ENCODE assay signal across 16 cellular contexts in the genomic region with DNA sequence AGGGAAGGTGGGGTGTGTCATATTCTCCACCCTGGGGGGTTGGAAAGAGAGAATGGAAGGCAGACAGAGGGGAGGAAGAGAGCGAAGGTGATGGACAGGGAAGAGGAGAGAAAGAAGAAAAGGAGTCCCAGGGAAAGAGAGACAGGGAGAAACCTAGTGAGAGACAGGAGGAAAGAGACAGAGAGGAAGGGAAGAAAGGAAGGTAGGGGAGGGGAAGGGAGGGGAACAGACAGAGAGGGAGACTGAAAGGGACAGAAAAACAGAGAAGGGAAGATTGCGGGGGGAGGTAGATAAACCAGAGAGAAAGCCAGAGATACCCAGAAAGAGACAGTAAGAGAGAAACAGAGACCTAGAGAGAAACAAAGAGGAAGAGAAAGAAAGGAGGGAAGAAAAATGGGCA.
DNase-seq lines count a peak whose midpoint lies in the region; ATAC-seq, FAIRE-seq and TF ChIP-seq lines count a peak whose summit lies in the region.
"Had no signal": no experiment of that assay in that cellular context is flagged by ENCODE, and none has a peak within 500 bp of the region (broad histone marks: within the 10 kb centered on the region; RNA-seq: fewer than 3 reads in every experiment).

No MANE protein-coding gene starts in this region.

- H3K4me3 Mint-ChIP-seq in GM23338 (no peak overlapping the region), neural progenitor cell (peak overlapping the region; percentile 25)
- H3K4me3 Mint-ChIP-seq: CD4-positive, alpha-beta memory T cell had no signal

- DNase-seq in GM23338 (ENCODE audit: low spot score) (no peak), H7 (peak; percentile 9), neural progenitor cell (ENCODE audit: low spot score) (no peak), kidney glomerular epithelial cell (lab: John Stamatoyannopoulos, UW) (no peak), NCI-H526 treated with DMSO at 0.1 percent for 48 hours (lab: John Stamatoyannopoulos, UW) (no peak), frontal cortex (ENCODE audit: low spot score in 2 of 2) (no peak)
- DNase-seq: CD4-positive, alpha-beta memory T cell; DMS53; GOT3; KBM-7; MV-4-11; NCI-H1436 treated with DMSO at 0.1 percent for 48 hours had no signal

- H4K20me1 ChIP-seq in GM23338 (replicated peaks; ENCODE audit: insufficient read depth) (no peaks in the 10 kb centered on the region), neural progenitor cell (ENCODE audit: low read depth) (no peaks in the 10 kb centered on the region)

- H3K9me3 ChIP-seq in ectodermal cell (ENCODE audit: control insufficient read depth, low read length) (no peaks in the 10 kb centered on the region), neural progenitor cell (ENCODE audit: low read depth) (no peaks in the 10 kb centered on the region)

- no peak for ATAC-seq in GM23338
- ATAC-seq: Panc1 had no signal

- H3K9ac ChIP-seq in neural progenitor cell: no peak overlapping the region

- 85 to 86% methylated on average over 2 of the region's 2 CpGs for WGBS in ectodermal cell, 2 experiments

- H3K27ac Mint-ChIP-seq in GM23338: no peak overlapping the region
- peak overlapping the region; percentile 93 for H3K27ac Mint-ChIP-seq in neural progenitor cell
- H3K27ac Mint-ChIP-seq: CD4-positive, alpha-beta memory T cell had no signal

- no peak for TF ChIP-seq CTCF in GM23338 (conservative IDR thresholded peaks at IDR 0.05; ENCODE audit: low read depth in 2 of 2)
- no peak for TF ChIP-seq CTCF in neural progenitor cell (IDR thresholded peaks at IDR 0.05)

- H3K4me2 ChIP-seq in GM23338 (no peak overlapping the region), neural progenitor cell (peak overlapping the region; percentile 28)

- H3K36me3 ChIP-seq in GM23338 (ENCODE audit: insufficient read depth) (no peaks in the 10 kb centered on the region), H7 (replicated peaks; ENCODE audit: control insufficient read depth, insufficient read depth, low read length) (no peaks in the 10 kb centered on the region), ectodermal cell (ENCODE audit: control insufficient read depth, insufficient read depth, low read length) (no peaks in the 10 kb centered on the region), neural progenitor cell (no peaks in the 10 kb centered on the region)

- H2AFZ ChIP-seq in GM23338 (0 out of 2 replicates have a peak overlapping the region, but pooled peaks have one; percentile 32), neural progenitor cell (replicated peaks) (no peak overlapping the region)

- H3K27me3 ChIP-seq in GM23338 (ENCODE audit: insufficient read depth) (no peaks in the 10 kb centered on the region), H7 (ENCODE audit: control insufficient read depth, insufficient read depth, low read length) (no peaks in the 10 kb centered on the region), ectodermal cell (ENCODE audit: control insufficient read depth, insufficient read depth, low read length, poor library complexity, severe bottlenecking) (no peaks in the 10 kb centered on the region), neural progenitor cell (no peaks in the 10 kb centered on the region)

- H3K27ac ChIP-seq in GM23338 (ENCODE audit: low read depth) (no peak overlapping the region), ectodermal cell (ENCODE audit: insufficient read depth, low read depth, low read length, poor library complexity, severe bottlenecking) (peak overlapping the region; percentile 84), neural progenitor cell (peak overlapping the region; percentile 86)
- H3K27ac ChIP-seq: RWPE1 had no signal

- no peaks in the 10 kb centered on the region for H3K36me3 Mint-ChIP-seq in GM23338 (ENCODE audit: low read depth)
- H3K36me3 Mint-ChIP-seq in neural progenitor cell: no peaks in the 10 kb centered on the region
- H3K36me3 Mint-ChIP-seq: CD4-positive, alpha-beta memory T cell had no signal

- H3K4me1 ChIP-seq in GM23338 (ENCODE audit: insufficient read depth) (peaks cover 46% of the 10 kb centered on the region), ectodermal cell (ENCODE audit: control insufficient read depth, insufficient read depth, low read length) (peaks cover 47% of the 10 kb centered on the region), neural progenitor cell (peaks cover 54% of the 10 kb centered on the region)

- peaks cover 62% of the 10 kb centered on the region for H3K4me1 Mint-ChIP-seq in GM23338
- peaks cover 68% of the 10 kb centered on the region for H3K4me1 Mint-ChIP-seq in neural progenitor cell

- no peaks in the 10 kb centered on the region; the same call in 2 of the 3 replicates for H3K9me3 Mint-ChIP-seq in GM23338
- H3K9me3 Mint-ChIP-seq in neural progenitor cell: no peaks in the 10 kb centered on the region
- H3K9me3 Mint-ChIP-seq: CD4-positive, alpha-beta memory T cell had no signal

- no peaks in the 10 kb centered on the region; the same call in 1 of the 2 replicates for H3F3A ChIP-seq in GM23338 (replicated peaks; ENCODE audit: low read depth)
- H3F3A ChIP-seq in neural progenitor cell (ENCODE audit: low read depth): peaks cover 48% of the 10 kb centered on the region

- H3K79me2 ChIP-seq in GM23338 (replicated peaks; ENCODE audit: insufficient read depth) (no peaks in the 10 kb centered on the region), neural progenitor cell (ENCODE audit: low read depth) (no peaks in the 10 kb centered on the region)

- no peak for FAIRE-seq in frontal cortex (lab: Jason Lieb, UNC)
- FAIRE-seq: G401.6 had no signal

- peaks cover 10% of the 10 kb centered on the region for H3K27me3 Mint-ChIP-seq in GM23338 (ENCODE audit: insufficient read depth, low read depth, poor library complexity)
- H3K27me3 Mint-ChIP-seq in neural progenitor cell (ENCODE audit: insufficient read depth, low read depth): peaks cover 9% of the 10 kb centered on the region

- H3K4me3 ChIP-seq in GM23338 (no peak overlapping the region), H7 (ENCODE audit: insufficient read depth, low read depth, low read length) (no peak overlapping the region), ectodermal cell (ENCODE audit: insufficient read depth, low read depth, low read length) (no peak overlapping the region), neural progenitor cell (no peak overlapping the region)

- H3K9me2 ChIP-seq in GM23338 (ENCODE audit: insufficient read depth): no peaks in the 10 kb centered on the region

TF ChIP-seq in GM23338, 12 proteins besides CTCF, POLR2A, EP300 and RAD21:
- no peak for TF ChIP-seq STAT1 (IDR thresholded peaks at IDR 0.05; ENCODE audit: unreplicated experiment)
- TF ChIP-seq EZH2phosphoT487 (IDR thresholded peaks at IDR 0.05; ENCODE audit: unreplicated experiment): no peak
TF ChIP-seq in GM23338: peak in this region for 0.
